Comparison of ENCODE assay signal across 17 cellular contexts in genomic region chr3:6805236-6805635, GRCh38. TPM values are rescaled to one million over a fixed set of nuclear protein-coding genes. Genes with fewer than 3 reads are reported as not detected.
"Had no signal": no experiment of that assay in that cellular context is flagged by ENCODE, and none has a peak within 500 bp of the region (broad histone marks: within the 10 kb centered on the region; RNA-seq: fewer than 3 reads in every experiment).

No MANE protein-coding gene starts in this region.

- ATAC-seq: activated T-cell treated with anti-CD3 and anti-CD28 coated beads, Interleukin-2, amount 50 U/mL, for 4 hours; effector memory CD8-positive, alpha-beta T cell; left cardiac atrium; lower lobe of right lung; psoas muscle; right lobe of liver; WTC11 had no signal

- H3K36me3 ChIP-seq: adrenal gland, lower lobe of right lung, right lobe of liver, spleen, upper lobe of left lung had no signal

- H3K4me1 ChIP-seq: adrenal gland, lower lobe of right lung, psoas muscle, right lobe of liver, spleen, upper lobe of left lung had no signal

- H3K27ac ChIP-seq: adrenal gland, lower lobe of right lung, psoas muscle, right lobe of liver, spleen, upper lobe of left lung had no signal

- DNase-seq: activated CD4-positive, alpha-beta memory T cell treated with anti-CD3 and anti-CD28 coated beads, Interleukin-2, amount 10 ng/mL, durations not matched to agents 7 days and 5 days; activated CD4-positive, alpha-beta T cell treated with anti-CD3 and anti-CD28 coated beads for 4 hours; activated effector memory CD4-positive, alpha-beta T cell treated with Interleukin-2 at 50 U/mL for 16 hours; activated T-cell treated with anti-CD3 and anti-CD28 coated beads, Interleukin-2, amount 50 U/mL, for 4 hours; adrenal gland; effector memory CD8-positive, alpha-beta T cell; hippocampal formation; left cardiac atrium; lower lobe of right lung; psoas muscle; right lobe of liver; spleen; T-helper 2 cell; upper lobe of left lung had no signal

- H3K9me3 ChIP-seq: adrenal gland, lower lobe of right lung, psoas muscle, right lobe of liver, spleen, upper lobe of left lung had no signal

- H3K4me3 ChIP-seq: adrenal gland, lower lobe of right lung, psoas muscle, right lobe of liver, spleen, upper lobe of left lung had no signal

- H3K27me3 ChIP-seq: adrenal gland, right lobe of liver, spleen, upper lobe of left lung had no signal

RNA-seq across cellular contexts. Expression of gene GRM7, which starts 55.7 kb away (rescaled TPM):
- total RNA-seq: activated CD4-positive, alpha-beta memory T cell treated with anti-CD3 and anti-CD28 coated beads, Interleukin-2, amount 10 ng/mL, durations not matched to agents 7 days and 5 days; activated T-cell treated with anti-CD3 and anti-CD28 coated beads, Interleukin-2, amount 50 U/mL, for 4 hours; epithelial cell of proximal tubule; osteocyte; psoas muscle had no signal
